ENCODE assay signal across 22 cellular contexts in the genomic region with DNA sequence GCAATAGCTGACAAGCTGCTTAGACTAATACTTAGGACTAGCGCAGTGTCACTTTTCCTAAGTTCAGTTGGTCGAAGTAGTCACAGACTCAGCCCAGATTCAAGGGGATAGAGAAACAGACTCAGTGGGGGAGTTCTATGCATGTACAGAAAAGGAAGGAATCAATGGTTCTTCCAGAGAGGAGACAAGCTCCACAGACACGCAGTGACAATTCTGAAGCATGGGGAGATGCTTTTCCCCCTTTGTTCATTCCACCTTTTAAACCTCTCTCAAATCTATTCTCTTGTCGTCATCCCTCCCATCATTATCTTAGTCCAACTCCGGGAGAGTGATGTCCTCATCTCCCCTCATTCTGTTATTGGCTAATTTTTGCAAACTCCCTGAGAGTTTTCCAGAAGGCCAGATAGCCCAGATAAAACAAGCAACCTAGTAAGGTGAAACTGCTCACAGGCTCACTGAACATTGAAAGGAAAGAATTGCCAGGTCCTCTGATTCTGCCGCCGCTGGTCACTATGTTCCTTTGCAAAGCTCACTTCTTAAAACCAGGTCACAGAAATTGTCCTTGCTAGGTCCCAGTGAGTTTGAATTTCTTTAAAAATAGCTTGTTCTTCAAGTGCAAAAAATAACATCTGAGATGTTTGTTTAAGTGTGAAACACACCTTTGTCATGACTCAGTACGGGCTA. TPM values are rescaled to one million over a fixed set of nuclear protein-coding genes. Genes with fewer than 3 reads are reported as not detected.
DNase-seq lines count a peak whose midpoint lies in the region; ATAC-seq, FAIRE-seq and TF ChIP-seq lines count a peak whose summit lies in the region.
"Had no signal": no experiment of that assay in that cellular context is flagged by ENCODE, and none has a peak within 500 bp of the region (broad histone marks: within the 10 kb centered on the region; RNA-seq: fewer than 3 reads in every experiment).

No MANE protein-coding gene starts in this region.

- DNase-seq in A549 (ENCODE audit: low read depth in 1 of 2, low spot score in 1 of 2) = no peak
- no peak for DNase-seq in OCI-LY7 (ENCODE audit: low spot score)
- no peak for DNase-seq in left lung
- no peak for DNase-seq in NCI-H187 (lab: John Stamatoyannopoulos, UW)
- no peak for DNase-seq in NCI-H1694 (lab: John Stamatoyannopoulos, UW)
- DNase-seq in NCI-H2029 (lab: John Stamatoyannopoulos, UW) = no peak
- DNase-seq: CD4-positive, alpha-beta T cell; DND-41; GM23248; H9; NCI-H1105 treated with DMSO at 0.1 percent for 48 hours; NCI-H2107; NCI-H526 treated with DMSO at 0.1 percent for 48 hours; NK-92 treated with Interleukin-12 subunit alpha and Interleukin-12 subunit beta, amount 100 ng/mL, for 24 hours; OCI-M1; SW 1271 had no signal

- peaks cover 6% of the 10 kb centered on the region; the same call in 1 of the 2 replicates for H3F3A ChIP-seq in DOHH2 (ENCODE audit: control insufficient read depth, insufficient read depth)

- no peak overlapping the region; a peak in 1 of 6 replicates for H3K27ac ChIP-seq in A549
- H3K27ac ChIP-seq in DOHH2 (ENCODE audit: low read depth, low read length) = no peak overlapping the region
- no peak overlapping the region for H3K27ac ChIP-seq in OCI-LY7 (ENCODE audit: low read depth, low read length, poor library complexity, severe bottlenecking)
- no peak overlapping the region for H3K27ac ChIP-seq in left lung
- H3K27ac ChIP-seq: BLaER1, GM23248, KMS-11, SK-N-MC had no signal

- peaks cover 17% of the 10 kb centered on the region for H3K4me1 ChIP-seq in A549
- peaks cover 36% of the 10 kb centered on the region for H3K4me1 ChIP-seq in DOHH2 (ENCODE audit: control insufficient read depth, low read length)
- peaks cover 14% of the 10 kb centered on the region for H3K4me1 ChIP-seq in OCI-LY7 (ENCODE audit: insufficient read depth, low read length, poor library complexity, severe bottlenecking)
- H3K4me1 ChIP-seq in left lung = no peaks in the 10 kb centered on the region
- H3K4me1 ChIP-seq: BLaER1 had no signal

- no TSS peak for BruUV-seq in OCI-LY7 (replicated peaks; lab: Mats Ljungman, UMichigan)

- TF ChIP-seq POLR2A in A549 (IDR thresholded peaks at IDR 0.05; ENCODE audit: low read length) = no peak

- H3K27me3 ChIP-seq in DOHH2 (ENCODE audit: control insufficient read depth, low read length) = no peaks in the 10 kb centered on the region
- no peaks in the 10 kb centered on the region for H3K27me3 ChIP-seq in left lung
- H3K27me3 ChIP-seq: BLaER1 had no signal

- peak overlapping the region; percentile 63; the same call in 1 of the 2 replicates for H2AFZ ChIP-seq in OCI-LY7 (ENCODE audit: low read length)
- H2AFZ ChIP-seq: GM23248 had no signal

- 61% methylated on average over 8 of the region's 8 CpGs for WGBS in A549 (ENCODE audit: missing lambda C conversion rate)

- TF ChIP-seq EP300 in A549 (IDR thresholded peaks at IDR 0.05) = no peak

- no peak; a peak in 2 of 6 replicates for ATAC-seq in A549
- ATAC-seq in left lung = peak; percentile 12

- intact Hi-C loops in OCI-LY7 (cut with micrococcal nuclease; ENCODE audit: unreplicated experiment) = no loop called here
- intact Hi-C loops in left lung (cut with DNase I) = no loop called here

- H3K9me2 ChIP-seq in DOHH2 (replicated peaks; ENCODE audit: control insufficient read depth, low read length) (no peaks in the 10 kb centered on the region), OCI-LY7 (ENCODE audit: insufficient read depth, low read length) (no peaks in the 10 kb centered on the region)

- CTCF ChIA-PET in A549 (lab: Yijun Ruan, JAX) (interaction anchor here (1.3 kb wide), 1 partner anchor 31 kb away, joined by 3 read pairs; no protein-coding TSS in a partner anchor), OCI-LY7 (lab: Charles Lee; ENCODE audit: unreplicated experiment) (no interaction called here)

- POLR2A ChIA-PET in A549 (lab: Yijun Ruan, JAX) (interaction anchor here (1.1 kb wide), 1 partner anchor 13 kb away, joined by 4 read pairs; a partner anchor contains a TSS), OCI-LY7 (lab: Charles Lee) (interaction anchor here (0.8 to 1.0 kb wide), 2 partner anchors 8 to 25 kb away, joined by 3 read pairs; no protein-coding TSS in a partner anchor)

- FAIRE-seq in A549 (lab: Jason Lieb, UNC) = no peak
- FAIRE-seq: GM12891, HTR-8/SVneo had no signal

- H3K36me3 ChIP-seq in DOHH2 (ENCODE audit: control insufficient read depth, low read length) (no peaks in the 10 kb centered on the region), OCI-LY7 (ENCODE audit: insufficient read depth, low read length) (no peaks in the 10 kb centered on the region), left lung (no peaks in the 10 kb centered on the region)
- H3K36me3 ChIP-seq: BLaER1 had no signal

- no peak for TF ChIP-seq RAD21 in A549 (conservative IDR thresholded peaks at IDR 0.05 in 1 of 2, IDR thresholded peaks at IDR 0.05 in 1 of 2)

- H4K20me1 ChIP-seq in DOHH2 (ENCODE audit: control insufficient read depth, insufficient read depth, low read depth, low read length) (no peaks in the 10 kb centered on the region), OCI-LY7 (ENCODE audit: insufficient read depth, low read length) (no peaks in the 10 kb centered on the region)
- H4K20me1 ChIP-seq: BLaER1 had no signal

- H3K9me3 ChIP-seq in A549 = peaks cover 5% of the 10 kb centered on the region; the same call in 1 of the 3 replicates
- H3K9me3 ChIP-seq in DOHH2 (ENCODE audit: control insufficient read depth, insufficient read depth, low read length) = peaks cover 11% of the 10 kb centered on the region; the same call in 1 of the 2 replicates
- peaks cover 14% of the 10 kb centered on the region; the same call in 1 of the 2 replicates for H3K9me3 ChIP-seq in OCI-LY7 (ENCODE audit: low read length)
- peaks cover 0 to 4% of the 10 kb centered on the region in 2 donors for H3K9me3 ChIP-seq in left lung

- H3K79me2 ChIP-seq in DOHH2 (ENCODE audit: control insufficient read depth, low read length) (no peaks in the 10 kb centered on the region), OCI-LY7 (ENCODE audit: insufficient read depth, low read depth, low read length) (no peaks in the 10 kb centered on the region)

- peak overlapping the region; percentile 79 for H3K4me2 ChIP-seq in A549
- peak overlapping the region; percentile 54 for H3K4me2 ChIP-seq in DOHH2 (ENCODE audit: low read length)
- H3K4me2 ChIP-seq in OCI-LY7 (ENCODE audit: low read length) = peak overlapping the region; percentile 43
- H3K4me2 ChIP-seq: BLaER1, KMS-11 had no signal

- no peak for TF ChIP-seq CTCF in A549 (IDR thresholded peaks at IDR 0.05)
- TF ChIP-seq CTCF in DOHH2 (IDR thresholded peaks at IDR 0.05; ENCODE audit: low read depth, low read length, poor library complexity, severe bottlenecking) = no peak
- TF ChIP-seq CTCF in OCI-LY7 (conservative IDR thresholded peaks at IDR 0.05; ENCODE audit: low read length) = no peak
- no peak for TF ChIP-seq CTCF in left lung (IDR thresholded peaks at IDR 0.05)

- peak overlapping the region; percentile 16; the same call in 1 of the 3 replicates for H3K4me3 ChIP-seq in A549
- H3K4me3 ChIP-seq in DOHH2 (ENCODE audit: low read length) = peak overlapping the region; percentile 35
- H3K4me3 ChIP-seq in OCI-LY7 (ENCODE audit: low read depth, low read length, poor library complexity, severe bottlenecking) = no peak overlapping the region
- no peak overlapping the region for H3K4me3 ChIP-seq in left lung
- H3K4me3 ChIP-seq: BLaER1, GM23248, SK-N-MC had no signal

TF ChIP-seq in A549, 52 proteins besides CTCF, POLR2A, EP300 and RAD21:
- TF ChIP-seq GATA3 (IDR thresholded peaks at IDR 0.05; ENCODE audit: borderline replicate concordance) (no peak), JUNB (IDR thresholded peaks at IDR 0.05) (no peak), RCOR1 (IDR thresholded peaks at IDR 0.05; ENCODE audit: low read depth, low read length) (no peak), RNF2 (IDR thresholded peaks at IDR 0.05; ENCODE audit: borderline replicate concordance, low read depth) (no peak), FOXS1 (CRISPR knock-in tag; IDR thresholded peaks at IDR 0.05) (no peak), SREBF2 (IDR thresholded peaks at IDR 0.05) (no peak), MAFK (IDR thresholded peaks at IDR 0.05; ENCODE audit: partially characterized antibody) (no peak), JUN (IDR thresholded peaks at IDR 0.05) (no peak), CBX2 (IDR thresholded peaks at IDR 0.05; ENCODE audit: borderline replicate concordance, low read depth) (no peak), PHF8 (IDR thresholded peaks at IDR 0.05; ENCODE audit: borderline replicate concordance, low read depth) (no peak)
- TF ChIP-seq, protein P1, sequence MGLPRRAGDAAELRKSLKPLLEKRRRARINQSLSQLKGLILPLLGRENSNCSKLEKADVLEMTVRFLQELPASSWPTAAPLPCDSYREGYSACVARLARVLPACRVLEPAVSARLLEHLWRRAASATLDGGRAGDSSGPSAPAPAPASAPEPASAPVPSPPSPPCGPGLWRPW (IDR thresholded peaks at IDR 0.05) = no peak

RNA-seq across cellular contexts. Expression of a gene that starts 13.4 kb away (rescaled TPM):
- polyA plus RNA-seq in A549 (2011; rRNA removed) = 22.9 and 34.0 TPM in 2 replicates
- 10.3 and 11.3 TPM in 2 replicates for polyA plus RNA-seq in A549 (2012; cell fraction: cytosol; rRNA removed)
- polyA plus RNA-seq in A549 (2012; cell fraction: nucleus; rRNA removed) = 4.5 and 4.9 TPM in 2 replicates
- 19.5 to 20.5 TPM (median 20.4 TPM) in 3 replicates for polyA plus RNA-seq in A549 (2017; fragmentation: RNase III; extraction: RNeasy Plus Mini Kit Qiagen cat#74134 plus additional on column Dnase treatment)
- polyA minus RNA-seq in A549 (2011; rRNA and poly(A)+ RNA removed) = 12.8 and 15.9 TPM in 2 replicates
- total RNA-seq in OCI-LY7 (2014; rRNA removed; shearing (Covaris generic)) = 82.8 and 96.0 TPM in 2 replicates
- 179 and 184 TPM in 2 replicates for total RNA-seq in OCI-LY7 (2022)
- total RNA-seq in left lung = 10 to 100 TPM; 16.5 to 19.5 TPM

Comparison
In these comparisons a context has a peak if more than half of its experiments do, and no peak if none do; other contexts are left out.
1. H3K4me3 ChIP-seq: peak in A549 (single experiment) and DOHH2 (single experiment); none in OCI-LY7 (single experiment) and left lung (0 of 2).
2. RNA of a gene that starts 13.4 kb away (total RNA-seq): 82.8 to 184 TPM in OCI-LY7; 16.5 to 19.5 TPM in left lung; every median in the first group is over 4 times any median in the second.
3. Peak in every context shown above with its lines, with median percentiles within 50 percentile points of each other: H3K4me2 ChIP-seq.